21 cellular contexts compared by ENCODE assay signal in genomic region chr2:234570476-234570875, GRCh38.
"Had no signal": no experiment of that assay in that cellular context is flagged by ENCODE, and none has a peak within 500 bp of the region (broad histone marks: within the 10 kb centered on the region; RNA-seq: fewer than 3 reads in every experiment).

No MANE protein-coding gene starts in this region.

- H3K4me3 ChIP-seq: dorsolateral prefrontal cortex, heart left ventricle, mucosa of descending colon, spleen, stomach, thoracic aorta, transverse colon had no signal

- H3K27ac Mint-ChIP-seq: natural killer cell had no signal

- H3K27me3 ChIP-seq: dorsolateral prefrontal cortex, spleen, stomach had no signal

- H3K4me3 Mint-ChIP-seq: natural killer cell, neural crest cell had no signal

- H3K4me1 Mint-ChIP-seq: natural killer cell had no signal

- H3K4me1 ChIP-seq: stomach had no signal

- ATAC-seq: heart left ventricle, mucosa of descending colon, natural killer cell, sciatic nerve had no signal

- H3K36me3 ChIP-seq: heart left ventricle, spleen, stomach, thoracic aorta, transverse colon had no signal

- H3K36me3 Mint-ChIP-seq: natural killer cell had no signal

- H3K27ac ChIP-seq: dorsolateral prefrontal cortex, heart left ventricle, stomach, thoracic aorta, transverse colon had no signal

- H3K9me3 ChIP-seq: heart left ventricle, mucosa of descending colon, spleen, stomach, thoracic aorta, transverse colon had no signal

- H3K9me3 Mint-ChIP-seq: natural killer cell had no signal

- DNase-seq: cortex of kidney; dorsolateral prefrontal cortex; effector CD8-positive, alpha-beta T cell; foreskin melanocyte; heart left ventricle; hippocampal formation; kidney glomerular epithelial cell; mucosa of descending colon; natural killer cell; posterior cingulate gyrus; spleen; stimulated activated CD4-positive, alpha-beta T cell treated with anti-CD3 and anti-CD28 coated beads, Interleukin-15, amount 100 ng/mL, for 24 hours; stimulated activated CD4-positive, alpha-beta T cell treated with anti-CD3 and anti-CD28 coated beads, Interleukin-1b, Interleukin-23, amount 100 ng/mL, for 48 hours; stimulated activated CD4-positive, alpha-beta T cell treated with anti-CD3 and anti-CD28 coated beads, Interleukin-4, amount 100 ng/mL, for 24 hours; stimulated activated naive CD4-positive, alpha-beta T cell; stomach; substantia nigra; transverse colon had no signal
